8 cellular contexts compared by ENCODE assay signal in the genomic region with DNA sequence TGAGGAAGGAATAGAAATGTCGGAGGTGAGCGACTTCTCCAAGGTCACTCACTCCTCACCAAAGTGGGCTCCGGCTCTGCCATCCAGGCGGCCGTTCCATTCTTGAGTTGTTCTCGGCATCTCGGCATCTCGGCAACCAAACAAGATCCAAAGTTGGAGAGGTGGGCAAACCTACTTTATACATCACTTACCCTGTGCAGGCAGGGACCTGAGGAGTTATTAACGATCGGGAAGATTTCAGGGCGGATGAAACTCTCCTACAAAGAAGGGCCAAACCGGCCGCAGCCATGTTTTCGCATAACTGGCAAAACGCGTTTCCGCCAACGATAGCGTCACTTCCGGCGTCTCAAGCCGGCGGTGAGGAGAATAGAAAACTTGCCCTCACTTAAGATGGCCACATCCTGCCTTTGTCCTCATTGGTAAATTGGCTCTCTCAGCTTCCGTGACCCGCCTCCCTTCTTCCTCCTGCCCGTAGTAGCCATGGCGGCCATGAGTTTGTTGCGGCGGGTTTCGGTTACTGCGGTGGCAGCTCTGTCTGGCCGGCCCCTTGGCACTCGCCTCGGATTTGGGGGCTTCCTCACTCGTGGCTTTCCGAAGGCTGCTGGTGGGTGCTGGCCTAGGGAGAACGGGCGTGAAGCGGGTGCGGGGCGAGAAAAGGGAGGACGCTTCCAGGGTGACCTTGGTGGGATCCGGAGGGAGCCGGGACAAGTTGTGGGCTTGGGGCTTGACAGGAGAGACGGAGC. TPM values are rescaled to one million over a fixed set of nuclear protein-coding genes. Genes with fewer than 3 reads are reported as not detected.
DNase-seq lines count a peak whose midpoint lies in the region; ATAC-seq and TF ChIP-seq lines count a peak whose summit lies in the region.

TSS of gene MRPL47 (minus strand) at position 303 of the 743 bp plus-strand sequence. CDS start at position 289, 14 bp downstream.
TSS of gene NDUFB5 (plus strand) at position 459 of the 743 bp plus-strand sequence. CDS start at position 481, 22 bp downstream.

- peak within 1 kb of the TSS; percentile 92 for H3K4me3 Mint-ChIP-seq in activated CD4-positive, alpha-beta T cell treated with anti-CD3 and anti-CD28 coated beads for 36 hours

- DNase-seq in Ammon's horn (ENCODE audit: low spot score), result peak; percentile 99
- DNase-seq in GM19238 (ENCODE audit: insufficient read length, low spot score), result peak; percentile 80
- peak; percentile 92 to 97 for DNase-seq in NCI-H524 (lab: John Stamatoyannopoulos, UW)
- DNase-seq in activated CD4-positive, alpha-beta T cell treated with anti-CD3 and anti-CD28 coated beads for 36 hours, result peak; percentile 95
- DNase-seq in choroid plexus epithelial cell (ENCODE audit: low read depth), result peak; percentile 98
- DNase-seq in kidney epithelial cell (ENCODE audit: low read depth), result peak; percentile 90
- peak; percentile 84 to 85 for DNase-seq in stimulated activated CD4-positive, alpha-beta T cell treated with anti-CD3 and anti-CD28 coated beads, Interleukin-15, amount 100 ng/mL, for 48 hours (ENCODE audit: low read depth in 2 of 2)

- H3K27ac Mint-ChIP-seq in activated CD4-positive, alpha-beta T cell treated with anti-CD3 and anti-CD28 coated beads for 36 hours, result peak within 1 kb of the TSS; percentile 100

- ATAC-seq in HG03442 (IDR thresholded peaks at IDR 0.05; ENCODE audit: unreplicated experiment), result peak; percentile 96
- peak; percentile 92 for ATAC-seq in activated CD4-positive, alpha-beta T cell treated with anti-CD3 and anti-CD28 coated beads for 36 hours

- peaks cover 24% of the 10 kb centered on the region for H3K36me3 Mint-ChIP-seq in activated CD4-positive, alpha-beta T cell treated with anti-CD3 and anti-CD28 coated beads for 36 hours (ENCODE audit: low read depth)

- CTCF ChIA-PET in activated CD4-positive, alpha-beta T cell treated with anti-CD3 and anti-CD28 coated beads for 36 hours (lab: Charles Lee), result interaction anchor here (0.7 to 1.1 kb wide), 3 partner anchors 11 to 258 kb away, joined by 3 to 4 read pairs (median 3); partner anchors contain the start of genes ACTL6A and MFN1

- H3K9me3 Mint-ChIP-seq in activated CD4-positive, alpha-beta T cell treated with anti-CD3 and anti-CD28 coated beads for 36 hours (ENCODE audit: low read depth), result no peaks in the 10 kb centered on the region

- H3K27me3 Mint-ChIP-seq in activated CD4-positive, alpha-beta T cell treated with anti-CD3 and anti-CD28 coated beads for 36 hours, result no peaks in the 10 kb centered on the region

- POLR2A ChIA-PET in activated CD4-positive, alpha-beta T cell treated with anti-CD3 and anti-CD28 coated beads for 36 hours (lab: Charles Lee), result interaction anchor here (1.0 to 1.2 kb wide), 2 partner anchors 39 to 41 kb away, joined by 3 to 10 read pairs; partner anchors contain the start of gene ACTL6A

- intact Hi-C loops in activated CD4-positive, alpha-beta T cell treated with anti-CD3 and anti-CD28 coated beads for 36 hours (cut with DNase I, micrococcal nuclease), result loop anchor here (1.0 to 5.0 kb wide), 9 partner anchors 42 to 1385 kb away; partner anchors contain the start of genes ACTL6A (in 2 of the 2), MFN1 (in 2 of the 2), DNAJC19 (in 1 of the 2) and FXR1 (in 1 of the 2)

- H3K4me3 ChIP-seq in choroid plexus epithelial cell (ENCODE audit: low read depth, low read length), result peak within 1 kb of the TSS; percentile 98
- peak within 1 kb of the TSS; percentile 64 for H3K4me3 ChIP-seq in kidney epithelial cell (ENCODE audit: low read depth, low read length)

- peaks cover 37% of the 10 kb centered on the region for H3K4me1 Mint-ChIP-seq in activated CD4-positive, alpha-beta T cell treated with anti-CD3 and anti-CD28 coated beads for 36 hours

- TF ChIP-seq CTCF in choroid plexus epithelial cell (conservative IDR thresholded peaks at IDR 0.05; ENCODE audit: low read depth, low read length) (no peak), kidney epithelial cell (IDR thresholded peaks at IDR 0.05; ENCODE audit: insufficient read depth, low read length, poor library complexity, severe bottlenecking) (no peak)

- no peaks in the 10 kb centered on the region for H3K27me3 ChIP-seq in kidney epithelial cell (ENCODE audit: control insufficient read depth, insufficient read depth, low read length)

- H3K36me3 ChIP-seq in kidney epithelial cell (ENCODE audit: control insufficient read depth, insufficient read depth, low read length), result no peaks in the 10 kb centered on the region

RNA-seq across cellular contexts. Expression of gene MRPL47, which starts in this region (rescaled TPM):
- total RNA-seq in activated CD4-positive, alpha-beta T cell treated with anti-CD3 and anti-CD28 coated beads for 36 hours, result 10 to 100 TPM; 49.8 to 56.4 TPM
- total RNA-seq in kidney epithelial cell, result 51.2 and 54.1 TPM in 2 replicates

RNA-seq across cellular contexts. Expression of gene NDUFB5, which starts in this region (rescaled TPM):
- 100 to 1,000 TPM; 105 to 110 TPM for total RNA-seq in activated CD4-positive, alpha-beta T cell treated with anti-CD3 and anti-CD28 coated beads for 36 hours
- total RNA-seq in kidney epithelial cell, result 93.0 and 103 TPM in 2 replicates

Comparison
In these comparisons a context has a peak if more than half of its experiments do, and no peak if none do; other contexts are left out.
1. Peak in every context shown above with its lines: DNase-seq, ATAC-seq and H3K4me3 ChIP-seq.